Comparison of ENCODE assay signal across 14 cellular contexts in the genomic region with DNA sequence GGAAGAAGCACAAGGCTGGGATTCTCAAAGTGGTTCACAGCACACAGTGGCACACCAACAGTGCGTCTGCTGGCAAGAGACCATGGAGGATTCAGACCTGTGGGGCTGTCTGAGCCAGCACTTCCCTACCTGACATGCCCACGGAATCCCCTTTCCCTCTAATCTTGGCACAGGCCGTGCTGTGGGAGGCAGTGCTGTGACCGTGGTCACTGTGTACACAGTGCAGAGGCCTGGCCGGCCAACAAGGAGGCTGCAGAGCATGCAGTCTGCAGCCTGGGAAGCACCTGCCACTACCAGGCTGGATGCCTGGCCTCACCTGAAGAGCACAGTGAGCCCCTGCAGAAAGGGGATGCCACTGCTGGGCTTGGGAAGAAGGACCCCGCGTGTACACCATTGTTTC.
DNase-seq lines count a peak whose midpoint lies in the region; ATAC-seq and TF ChIP-seq lines count a peak whose summit lies in the region.
"Had no signal": no experiment of that assay in that cellular context is flagged by ENCODE, and none has a peak within 500 bp of the region (broad histone marks: within the 10 kb centered on the region; RNA-seq: fewer than 3 reads in every experiment).

No MANE protein-coding gene starts in this region.

- H3K9me3 Mint-ChIP-seq in stimulated activated effector memory CD8-positive, alpha-beta T cell treated with anti-CD3 and anti-CD28 coated beads, Interleukin-12 subunit alpha, Interleukin-12 subunit beta, amount 100 ng/mL, for 72 hours = no peaks in the 10 kb centered on the region
- H3K9me3 Mint-ChIP-seq: GM23338 had no signal

- no peak overlapping the region for H3K9ac ChIP-seq in PC-3 (ENCODE audit: low read length)
- no peak overlapping the region for H3K9ac ChIP-seq in mesendoderm (ENCODE audit: low read length)

- TF ChIP-seq CTCF in PC-3 (conservative IDR thresholded peaks at IDR 0.05; ENCODE audit: low read depth, low read length) (no peak), ascending aorta (IDR thresholded peaks at IDR 0.05) (no peak)

- H3K4me3 Mint-ChIP-seq in stimulated activated effector memory CD8-positive, alpha-beta T cell treated with anti-CD3 and anti-CD28 coated beads, Interleukin-12 subunit alpha, Interleukin-12 subunit beta, amount 100 ng/mL, for 72 hours = no peak overlapping the region
- H3K4me3 Mint-ChIP-seq: CD4-positive, CD25-positive, alpha-beta regulatory T cell; GM23338 had no signal

- no peak overlapping the region for H3K56ac ChIP-seq in mesendoderm (ENCODE audit: low read length)

- H3K79me2 ChIP-seq in PC-3 (ENCODE audit: low read length) (no peaks in the 10 kb centered on the region), mesendoderm (ENCODE audit: control insufficient read depth, insufficient read depth, low read length) (no peaks in the 10 kb centered on the region)

- H2BK5ac ChIP-seq in mesendoderm (ENCODE audit: low read length) = no peak overlapping the region

- no peaks in the 10 kb centered on the region for H3K4me1 Mint-ChIP-seq in stimulated activated effector memory CD8-positive, alpha-beta T cell treated with anti-CD3 and anti-CD28 coated beads, Interleukin-12 subunit alpha, Interleukin-12 subunit beta, amount 100 ng/mL, for 72 hours
- H3K4me1 Mint-ChIP-seq: CD4-positive, CD25-positive, alpha-beta regulatory T cell; GM23338 had no signal

- H3K27ac ChIP-seq in PC-3 (ENCODE audit: low read length) = no peak overlapping the region
- peak overlapping the region; percentile 85 to 87 for H3K27ac ChIP-seq in ascending aorta
- H3K27ac ChIP-seq in mesendoderm (ENCODE audit: low read depth, low read length) = no peak overlapping the region

- H3K4me3 ChIP-seq in PC-3 (ENCODE audit: low read length) (no peak overlapping the region), ascending aorta (no peak overlapping the region), mesendoderm (ENCODE audit: low read length) (no peak overlapping the region)
- H3K4me3 ChIP-seq: GM23338 had no signal

- no peak overlapping the region for H3K23ac ChIP-seq in mesendoderm (ENCODE audit: low read length)

- H2BK120ac ChIP-seq in mesendoderm (ENCODE audit: low read depth, low read length) = no peak overlapping the region

- H3K4me2 ChIP-seq in PC-3 (ENCODE audit: low read length) = no peak overlapping the region
- H3K4me2 ChIP-seq in mesendoderm (ENCODE audit: low read length) = no peak overlapping the region
- H3K4me2 ChIP-seq: GM23338 had no signal

- POLR2A ChIA-PET in PC-3 (lab: Charles Lee; ENCODE audit: unreplicated experiment) = no interaction called here

- no peak overlapping the region for H3K18ac ChIP-seq in mesendoderm (ENCODE audit: low read length)

- BruUV-seq in PC-3 (replicated peaks; lab: Mats Ljungman, UMichigan) = no TSS peak

- no peak overlapping the region for H2BK15ac ChIP-seq in mesendoderm (replicated peaks; ENCODE audit: low read depth)

- intact Hi-C loops in PC-3 (cut with micrococcal nuclease) = no loop called here
- intact Hi-C loops in ascending aorta (cut with DNase I) = loop anchor here (5.0 kb wide), 1 partner anchor 208 kb away; no protein-coding TSS in a partner anchor

- H4K5ac ChIP-seq in mesendoderm (ENCODE audit: low read length) = no peak overlapping the region

- no peak overlapping the region for H3K27ac Mint-ChIP-seq in stimulated activated effector memory CD8-positive, alpha-beta T cell treated with anti-CD3 and anti-CD28 coated beads, Interleukin-12 subunit alpha, Interleukin-12 subunit beta, amount 100 ng/mL, for 72 hours
- H3K27ac Mint-ChIP-seq: CD4-positive, CD25-positive, alpha-beta regulatory T cell; GM23338 had no signal

- H3K4me1 ChIP-seq in PC-3 (ENCODE audit: insufficient read depth, low read length) (peaks cover 10% of the 10 kb centered on the region; the same call in 1 of the 2 replicates), ascending aorta (peaks cover 12 to 25% of the 10 kb centered on the region in 2 donors), mesendoderm (ENCODE audit: control insufficient read depth, low read depth, low read length) (no peaks in the 10 kb centered on the region)
- H3K4me1 ChIP-seq: BE2C, Caco-2 had no signal

- H3K36me3 Mint-ChIP-seq in stimulated activated effector memory CD8-positive, alpha-beta T cell treated with anti-CD3 and anti-CD28 coated beads, Interleukin-12 subunit alpha, Interleukin-12 subunit beta, amount 100 ng/mL, for 72 hours = no peaks in the 10 kb centered on the region

- H3K4ac ChIP-seq in mesendoderm (ENCODE audit: low read depth, low read length) = no peak overlapping the region

- H4K8ac ChIP-seq in mesendoderm (ENCODE audit: low read depth, low read length) = no peak overlapping the region

- H3F3A ChIP-seq in PC-3 (ENCODE audit: low read length, unreplicated experiment) = no peaks in the 10 kb centered on the region

- H3K79me1 ChIP-seq in mesendoderm (ENCODE audit: low read length) = no peaks in the 10 kb centered on the region

- ATAC-seq in PC-3 = peak; percentile 34; the same call in 1 of the 2 replicates
- peak; percentile 14 for ATAC-seq in stimulated activated effector memory CD8-positive, alpha-beta T cell treated with anti-CD3 and anti-CD28 coated beads, Interleukin-12 subunit alpha, Interleukin-12 subunit beta, amount 100 ng/mL, for 72 hours
- no peak for ATAC-seq in GM21367 (IDR thresholded peaks at IDR 0.05; ENCODE audit: unreplicated experiment)
- ATAC-seq: GM23338 had no signal

- H3K27me3 ChIP-seq in PC-3 (ENCODE audit: low read length) (no peaks in the 10 kb centered on the region), ascending aorta (no peaks in the 10 kb centered on the region), mesendoderm (ENCODE audit: insufficient read depth, low read length, poor library complexity) (no peaks in the 10 kb centered on the region)
- H3K27me3 ChIP-seq: BE2C had no signal

- CTCF ChIA-PET in PC-3 (lab: Charles Lee) = no interaction called here

- H3K9me3 ChIP-seq in PC-3 (ENCODE audit: low read length) (no peaks in the 10 kb centered on the region), ascending aorta (no peaks in the 10 kb centered on the region)
- H3K9me3 ChIP-seq: BE2C, Caco-2 had no signal

- no peaks in the 10 kb centered on the region for H3K36me3 ChIP-seq in PC-3 (ENCODE audit: low read depth, low read length)
- no peaks in the 10 kb centered on the region for H3K36me3 ChIP-seq in ascending aorta
- H3K36me3 ChIP-seq in mesendoderm (ENCODE audit: control insufficient read depth, insufficient read depth, low read length) = no peaks in the 10 kb centered on the region
- H3K36me3 ChIP-seq: BE2C had no signal

- no peak overlapping the region for H2AFZ ChIP-seq in PC-3 (ENCODE audit: low read length)
- H2AFZ ChIP-seq: GM23338 had no signal

- no peaks in the 10 kb centered on the region for H4K20me1 ChIP-seq in PC-3 (ENCODE audit: low read length)

- WGBS in mesendoderm (ENCODE audit: extremely low coverage, insufficient coverage, low lambda C conversion rate) = no CpG with 5 or more reads among the region's 7 CpGs

- no peak for DNase-seq in PC-3
- no peak for DNase-seq in ascending aorta (ENCODE audit: low spot score in 2 of 2)
- peak; percentile 18 for DNase-seq in myocyte (ENCODE audit: low read depth)
- DNase-seq in stimulated activated effector memory CD8-positive, alpha-beta T cell treated with anti-CD3 and anti-CD28 coated beads, Interleukin-12 subunit alpha, Interleukin-12 subunit beta, amount 100 ng/mL, for 72 hours (ENCODE audit: low spot score in 2 of 2) = no peak
- DNase-seq in mesendoderm = no peak
- DNase-seq in NCI-H524 treated with DMSO at 0.1 percent for 48 hours (lab: John Stamatoyannopoulos, UW) = no peak
- DNase-seq: ACHN; BE2C; C1 segment of cervical spinal cord; Caco-2; CD4-positive, CD25-positive, alpha-beta regulatory T cell; HCEC 1CT had no signal

- H3K9me2 ChIP-seq in PC-3 (replicated peaks; ENCODE audit: low read length) = no peaks in the 10 kb centered on the region

- H2AK5ac ChIP-seq in mesendoderm (ENCODE audit: low read length) = no peak overlapping the region

Comparison
In these comparisons a context has a peak if more than half of its experiments do, and no peak if none do; other contexts are left out.
1. H3K27ac ChIP-seq: peak in ascending aorta (2 of 2); none in PC-3 (single experiment) and mesendoderm (single experiment).